ENCODE assay signal across 1 cellular context in the genomic region with DNA sequence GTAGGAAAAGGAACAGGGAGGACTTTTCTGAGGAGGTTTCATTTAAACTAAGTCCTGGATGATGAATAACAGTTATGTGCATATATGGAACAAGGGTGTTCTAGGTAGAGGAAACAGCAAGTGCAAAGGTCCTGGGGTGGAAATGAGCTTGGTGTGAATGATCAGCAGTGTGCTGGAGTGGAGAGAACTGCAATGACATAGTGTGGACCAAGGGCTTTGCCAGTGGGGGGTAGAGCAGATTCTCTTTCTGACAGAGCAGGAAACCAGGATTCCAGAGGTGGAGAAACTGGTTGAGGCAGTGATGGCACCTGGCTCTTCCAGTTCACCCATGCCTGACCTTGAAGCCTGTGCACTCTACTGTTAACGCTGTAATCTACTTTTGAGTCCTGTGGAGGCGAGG.
TF ChIP-seq lines count a peak whose summit lies in the region.

No MANE protein-coding gene starts in this region.

TF ChIP-seq in K562, 482 proteins besides CTCF, POLR2A, EP300 and RAD21 (continued from another document):
- TF ChIP-seq TRIM25 (IDR thresholded peaks at IDR 0.05; ENCODE audit: borderline replicate concordance) (peak; percentile 1; the same call in 1 of the 2 replicates), RHOXF2B (CRISPR knock-in tag; conservative IDR thresholded peaks at IDR 0.05) (no peak)
